Comparison of ENCODE assay signal across 18 cellular contexts in the genomic region with DNA sequence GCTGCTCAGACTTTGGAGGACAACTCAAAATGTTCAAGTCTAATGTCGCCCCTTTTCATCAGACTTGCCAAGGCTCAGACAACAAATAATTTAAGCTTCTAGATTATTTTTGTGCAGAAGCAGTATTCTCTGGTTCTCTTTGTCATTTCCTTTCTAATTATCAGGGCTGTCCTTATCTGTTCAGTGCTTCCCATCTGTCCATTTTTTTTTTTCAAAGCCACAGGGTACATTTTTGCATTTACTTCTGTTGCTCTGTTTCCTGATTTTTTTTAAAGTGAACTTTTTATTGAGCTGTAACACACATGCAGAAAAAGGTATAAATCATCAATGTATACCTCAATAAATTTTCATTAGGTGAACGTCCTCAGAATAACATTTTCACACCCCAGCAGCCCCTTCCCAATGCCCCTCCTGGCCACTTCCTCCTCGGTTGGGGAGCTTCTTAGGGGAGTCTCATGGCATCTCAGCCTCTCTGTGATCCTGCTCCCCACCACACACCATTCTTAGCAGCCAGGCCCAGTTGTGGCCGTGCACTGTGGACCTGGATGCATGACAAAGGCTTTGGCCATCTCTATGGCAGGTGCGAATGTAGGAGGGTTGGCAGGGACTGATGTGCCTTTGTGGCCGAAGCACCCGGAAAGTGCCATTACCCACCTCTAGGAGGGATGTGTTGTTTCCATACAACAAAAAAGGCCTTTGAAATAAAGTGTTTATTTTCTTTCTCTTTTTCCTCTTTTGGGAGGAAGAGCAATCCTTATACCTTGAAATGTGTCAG. TPM values are rescaled to one million over a fixed set of nuclear protein-coding genes. Genes with fewer than 3 reads are reported as not detected.
"Had no signal": no experiment of that assay in that cellular context is flagged by ENCODE, and none has a peak within 500 bp of the region (broad histone marks: within the 10 kb centered on the region; RNA-seq: fewer than 3 reads in every experiment).

No MANE protein-coding gene starts in this region.

- H3K27ac Mint-ChIP-seq: dendritic cell treated with granulocyte-macrophage colony-stimulating factor and Interleukin-4, amounts not matched to agents 40 ng/mL and 50 ng/mL, for 4 days; effector memory CD8-positive, alpha-beta T cell; immature natural killer cell; neural progenitor cell; stimulated activated effector memory CD8-positive, alpha-beta T cell treated with anti-CD3 and anti-CD28 coated beads, Interleukin-12 subunit alpha, Interleukin-12 subunit beta, amount 100 ng/mL, for 72 hours; T-helper 2 cell treated with Interferon-gamma antibody and Interleukin-4, amounts not matched to agents 5 μg/mL and 100 μg/mL, for 36 hours had no signal

- H3K4me1 Mint-ChIP-seq: immature natural killer cell; stimulated activated effector memory CD8-positive, alpha-beta T cell treated with anti-CD3 and anti-CD28 coated beads, Interleukin-12 subunit alpha, Interleukin-12 subunit beta, amount 100 ng/mL, for 72 hours had no signal

- H3K4me3 ChIP-seq: lower lobe of right lung, neural progenitor cell, thyroid gland had no signal

- H3K9me3 Mint-ChIP-seq: dendritic cell treated with granulocyte-macrophage colony-stimulating factor and Interleukin-4, amounts not matched to agents 40 ng/mL and 50 ng/mL, for 4 days; effector memory CD8-positive, alpha-beta T cell; neural progenitor cell; stimulated activated effector memory CD8-positive, alpha-beta T cell treated with anti-CD3 and anti-CD28 coated beads, Interleukin-12 subunit alpha, Interleukin-12 subunit beta, amount 100 ng/mL, for 72 hours; T-helper 2 cell treated with Interferon-gamma antibody and Interleukin-4, amounts not matched to agents 5 μg/mL and 100 μg/mL, for 36 hours had no signal

- H3K27me3 ChIP-seq: neural progenitor cell, thyroid gland had no signal

- H3K4me1 ChIP-seq: parathyroid adenoma had no signal

- H3K4me3 Mint-ChIP-seq: dendritic cell treated with granulocyte-macrophage colony-stimulating factor and Interleukin-4, amounts not matched to agents 40 ng/mL and 50 ng/mL, for 4 days; effector memory CD8-positive, alpha-beta T cell; immature natural killer cell; neural progenitor cell; stimulated activated effector memory CD8-positive, alpha-beta T cell treated with anti-CD3 and anti-CD28 coated beads, Interleukin-12 subunit alpha, Interleukin-12 subunit beta, amount 100 ng/mL, for 72 hours; T-helper 2 cell treated with Interferon-gamma antibody and Interleukin-4, amounts not matched to agents 5 μg/mL and 100 μg/mL, for 36 hours had no signal

- DNase-seq: activated CD4-positive, alpha-beta T cell treated with anti-CD3 and anti-CD28 coated beads for 1 hour; activated CD4-positive, alpha-beta T cell treated with anti-CD3 and anti-CD28 coated beads, Interleukin-2, amount 50 U/mL, for 4 hours; activated naive CD4-positive, alpha-beta T cell; activated T-cell treated with anti-CD3 and anti-CD28 coated beads for 4 hours; anterior cingulate cortex; brain microvascular endothelial cell; effector memory CD8-positive, alpha-beta T cell; foreskin melanocyte; head of caudate nucleus; immature natural killer cell; lower lobe of right lung had no signal

- H3K36me3 ChIP-seq: brain microvascular endothelial cell, neural progenitor cell had no signal

- ATAC-seq: effector memory CD8-positive, alpha-beta T cell; lower lobe of right lung; stimulated activated effector memory CD8-positive, alpha-beta T cell treated with anti-CD3 and anti-CD28 coated beads, Interleukin-12 subunit alpha, Interleukin-12 subunit beta, amount 100 ng/mL, for 72 hours had no signal

- H3K79me2 ChIP-seq: parathyroid adenoma had no signal

- H3K4me2 ChIP-seq: neural progenitor cell had no signal

- H3K9me3 ChIP-seq: lower lobe of right lung, thyroid gland had no signal

- H2AFZ ChIP-seq: neural progenitor cell, parathyroid adenoma had no signal

- H3K27ac ChIP-seq: brain microvascular endothelial cell, epithelial cell of prostate, lower lobe of right lung, neural progenitor cell, parathyroid adenoma, thyroid gland had no signal

- H3K36me3 Mint-ChIP-seq: immature natural killer cell, neural progenitor cell had no signal

RNA-seq across cellular contexts. Expression of gene ITGA9, which starts 26.0 kb away (rescaled TPM):
- polyA plus RNA-seq: immature natural killer cell had no signal
